34 cellular contexts compared by ENCODE assay signal in the genomic region with DNA sequence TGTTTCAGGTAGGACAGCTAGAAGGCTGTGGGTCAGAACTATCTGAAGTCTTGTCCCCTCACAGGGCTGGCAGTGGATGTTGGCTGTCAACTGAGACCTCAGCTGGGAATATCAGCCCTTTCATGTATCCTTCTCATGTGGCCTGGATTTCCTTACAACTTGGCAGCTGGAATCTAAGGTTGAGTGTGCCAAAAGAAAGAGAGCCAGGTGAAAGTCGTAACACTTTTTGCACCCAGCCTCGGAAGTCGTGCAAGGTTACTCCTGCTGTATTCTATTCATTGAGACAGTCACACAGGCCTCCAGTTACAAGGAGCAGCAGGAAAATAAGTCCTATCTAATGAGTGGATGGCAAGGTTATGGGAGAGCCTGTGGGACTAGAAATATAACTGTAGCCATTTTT. TPM values are rescaled to one million over a fixed set of nuclear protein-coding genes. Genes with fewer than 3 reads are reported as not detected.
"Had no signal": no experiment of that assay in that cellular context is flagged by ENCODE, and none has a peak within 500 bp of the region (broad histone marks: within the 10 kb centered on the region; RNA-seq: fewer than 3 reads in every experiment).

No MANE protein-coding gene starts in this region.

- ATAC-seq: activated CD8-positive, alpha-beta memory T cell treated with anti-CD3 and anti-CD28 coated beads, Interleukin-2, amount 10 ng/mL, durations not matched to agents 7 days and 5 days; activated CD8-positive, alpha-beta T cell treated with anti-CD3 and anti-CD28 coated beads, Interleukin-2, amount 10 ng/mL, durations not matched to agents 7 days and 5 days; activated naive CD8-positive, alpha-beta T cell treated with anti-CD3 and anti-CD28 coated beads, Interleukin-2, amount 50 U/mL, for 24 hours had no signal

- H3K27ac ChIP-seq: cardiac muscle cell, VCaP had no signal

- H3K36me3 ChIP-seq: cardiac muscle cell had no signal

- H3K4me3 Mint-ChIP-seq: activated B cell treated with CpG ODN at 0.5 μM for 24 hours; activated CD4-positive, alpha-beta memory T cell treated with anti-CD3 and anti-CD28 coated beads, Interleukin-2, amount 10 ng/mL, durations not matched to agents 7 days and 5 days; activated CD4-positive, alpha-beta T cell treated with anti-CD3 and anti-CD28 coated beads, Interleukin-2, amount 10 ng/mL, durations not matched to agents 24 days and 14 days; activated CD8-positive, alpha-beta memory T cell treated with anti-CD3 and anti-CD28 coated beads, Interleukin-2, amount 10 ng/mL, durations not matched to agents 7 days and 5 days; activated CD8-positive, alpha-beta T cell treated with anti-CD3 and anti-CD28 coated beads, Interleukin-2, amount 10 ng/mL, durations not matched to agents 7 days and 5 days; activated naive CD4-positive, alpha-beta T cell treated with anti-CD3 and anti-CD28 coated beads, Interleukin-2, amount 10 ng/mL, durations not matched to agents 7 days and 5 days; activated naive CD4-positive, alpha-beta T cell treated with anti-CD3 and anti-CD28 coated beads, Interleukin-2, amount 50 U/mL, for 24 hours; activated naive CD8-positive, alpha-beta T cell; activated naive CD8-positive, alpha-beta T cell treated with anti-CD3 and anti-CD28 coated beads, Interleukin-2, amount 10 ng/mL, durations not matched to agents 7 days and 5 days; activated naive CD8-positive, alpha-beta T cell treated with anti-CD3 and anti-CD28 coated beads, Interleukin-2, amount 50 U/mL, for 24 hours; activated T-cell treated with anti-CD3 and anti-CD28 coated beads, Interleukin-2, amount 50 U/mL, for 24 hours; brain; central memory CD8-positive, alpha-beta T cell; T-helper 1 cell treated with Interleukin-12 subunit alpha and Interleukin-12 subunit beta and Interleukin-4 antibody, amounts not matched to agents 30 μg/mL and 1 μg/mL, for 36 hours; T-helper 2 cell treated with Interferon-gamma antibody and Interleukin-4, amounts not matched to agents 5 μg/mL and 100 μg/mL, for 36 hours had no signal

- H3K27me3 ChIP-seq: cardiac muscle cell had no signal

- DNase-seq: activated B cell treated with CpG ODN at 0.5 μM for 24 hours; activated CD4-positive, alpha-beta memory T cell treated with anti-CD3 and anti-CD28 coated beads, Interleukin-2, amount 10 ng/mL, durations not matched to agents 7 days and 5 days; activated CD4-positive, alpha-beta T cell treated with anti-CD3 and anti-CD28 coated beads for 4 hours; activated CD4-positive, alpha-beta T cell treated with anti-CD3 and anti-CD28 coated beads, Interleukin-2, amount 10 ng/mL, durations not matched to agents 24 days and 14 days; activated CD4-positive, alpha-beta T cell treated with anti-CD3 and anti-CD28 coated beads, Interleukin-2, amount 50 U/mL, for 48 hours; activated CD4-positive, CD25-positive, alpha-beta regulatory T cell treated with anti-CD3 and anti-CD28 coated beads, Interleukin-2, amount 50 U/mL, for 72 hours; activated CD8-positive, alpha-beta memory T cell treated with anti-CD3 and anti-CD28 coated beads for 24 hours; activated CD8-positive, alpha-beta memory T cell treated with anti-CD3 and anti-CD28 coated beads, Interleukin-2, amount 10 ng/mL, durations not matched to agents 7 days and 5 days; activated CD8-positive, alpha-beta memory T cell treated with anti-CD3 and anti-CD28 coated beads, Interleukin-2, amount 50 U/mL, for 48 hours; activated CD8-positive, alpha-beta T cell treated with anti-CD3 and anti-CD28 coated beads, Interleukin-2, amount 10 ng/mL, durations not matched to agents 7 days and 5 days; activated effector memory CD4-positive, alpha-beta T cell treated with Interleukin-2 at 50 U/mL for 16 hours; activated gamma-delta T cell; activated naive CD4-positive, alpha-beta T cell treated with anti-CD3 and anti-CD28 coated beads, Interleukin-2, amount 10 ng/mL, durations not matched to agents 7 days and 5 days; activated naive CD4-positive, alpha-beta T cell treated with Interleukin-2 at 50 U/mL for 16 hours; activated naive CD8-positive, alpha-beta T cell treated with anti-CD3 and anti-CD28 coated beads, Interleukin-2, amount 10 ng/mL, durations not matched to agents 7 days and 5 days; activated naive CD8-positive, alpha-beta T cell treated with anti-CD3 and anti-CD28 coated beads, Interleukin-2, amount 50 U/mL, for 24 hours; activated T-cell treated with anti-CD3 and anti-CD28 coated beads, Interleukin-2, amount 50 U/mL, for 24 hours; activated T-cell treated with anti-CD3 and anti-CD28 coated beads, Interleukin-2, amount 50 U/mL, for 48 hours; aorta; caudate nucleus; cerebellar nuclear complex; T-helper 1 cell; T-helper 2 cell; T-helper 9 cell had no signal

- H3K27ac Mint-ChIP-seq: activated B cell treated with CpG ODN at 0.5 μM for 24 hours; activated CD4-positive, alpha-beta memory T cell treated with anti-CD3 and anti-CD28 coated beads, Interleukin-2, amount 10 ng/mL, durations not matched to agents 7 days and 5 days; activated CD4-positive, alpha-beta T cell treated with anti-CD3 and anti-CD28 coated beads, Interleukin-2, amount 10 ng/mL, durations not matched to agents 24 days and 14 days; activated CD8-positive, alpha-beta memory T cell treated with anti-CD3 and anti-CD28 coated beads, Interleukin-2, amount 10 ng/mL, durations not matched to agents 7 days and 5 days; activated CD8-positive, alpha-beta T cell treated with anti-CD3 and anti-CD28 coated beads, Interleukin-2, amount 10 ng/mL, durations not matched to agents 7 days and 5 days; activated naive CD4-positive, alpha-beta T cell treated with anti-CD3 and anti-CD28 coated beads, Interleukin-2, amount 10 ng/mL, durations not matched to agents 7 days and 5 days; activated naive CD4-positive, alpha-beta T cell treated with anti-CD3 and anti-CD28 coated beads, Interleukin-2, amount 50 U/mL, for 24 hours; activated naive CD8-positive, alpha-beta T cell; activated naive CD8-positive, alpha-beta T cell treated with anti-CD3 and anti-CD28 coated beads, Interleukin-2, amount 10 ng/mL, durations not matched to agents 7 days and 5 days; activated naive CD8-positive, alpha-beta T cell treated with anti-CD3 and anti-CD28 coated beads, Interleukin-2, amount 50 U/mL, for 24 hours; activated T-cell treated with anti-CD3 and anti-CD28 coated beads, Interleukin-2, amount 50 U/mL, for 24 hours; activated T-helper 2 cell treated with anti-CD3 and anti-CD28 coated beads, Interferon-gamma antibody, Interleukin-2, Interleukin-4, amounts not matched to agents 10 μg/mL and 5 μg/mL and 100 μg/mL, durations not matched to agents 14 hours and 24 hours and 36 hours; brain; T-helper 1 cell treated with Interleukin-12 subunit alpha and Interleukin-12 subunit beta and Interleukin-4 antibody, amounts not matched to agents 30 μg/mL and 1 μg/mL, for 36 hours; T-helper 2 cell treated with Interferon-gamma antibody and Interleukin-4, amounts not matched to agents 5 μg/mL and 100 μg/mL, for 36 hours had no signal

- H3K9me3 Mint-ChIP-seq: activated CD4-positive, alpha-beta T cell treated with anti-CD3 and anti-CD28 coated beads, Interleukin-2, amount 10 ng/mL, durations not matched to agents 24 days and 14 days had no signal

- H3K36me3 Mint-ChIP-seq: activated CD8-positive, alpha-beta memory T cell treated with anti-CD3 and anti-CD28 coated beads, Interleukin-2, amount 10 ng/mL, durations not matched to agents 7 days and 5 days; activated naive CD4-positive, alpha-beta T cell treated with anti-CD3 and anti-CD28 coated beads, Interleukin-2, amount 10 ng/mL, durations not matched to agents 7 days and 5 days; activated naive CD4-positive, alpha-beta T cell treated with anti-CD3 and anti-CD28 coated beads, Interleukin-2, amount 50 U/mL, for 24 hours; activated naive CD8-positive, alpha-beta T cell; activated naive CD8-positive, alpha-beta T cell treated with anti-CD3 and anti-CD28 coated beads, Interleukin-2, amount 10 ng/mL, durations not matched to agents 7 days and 5 days; brain had no signal

- H3K27me3 Mint-ChIP-seq: activated B cell treated with CpG ODN at 0.5 μM for 24 hours; activated CD4-positive, alpha-beta memory T cell treated with anti-CD3 and anti-CD28 coated beads, Interleukin-2, amount 10 ng/mL, durations not matched to agents 7 days and 5 days; activated CD4-positive, alpha-beta T cell treated with anti-CD3 and anti-CD28 coated beads, Interleukin-2, amount 10 ng/mL, durations not matched to agents 24 days and 14 days; activated CD8-positive, alpha-beta memory T cell treated with anti-CD3 and anti-CD28 coated beads, Interleukin-2, amount 10 ng/mL, durations not matched to agents 7 days and 5 days; activated naive CD4-positive, alpha-beta T cell treated with anti-CD3 and anti-CD28 coated beads, Interleukin-2, amount 10 ng/mL, durations not matched to agents 7 days and 5 days; activated naive CD4-positive, alpha-beta T cell treated with anti-CD3 and anti-CD28 coated beads, Interleukin-2, amount 50 U/mL, for 24 hours; activated naive CD8-positive, alpha-beta T cell; activated naive CD8-positive, alpha-beta T cell treated with anti-CD3 and anti-CD28 coated beads, Interleukin-2, amount 10 ng/mL, durations not matched to agents 7 days and 5 days; activated naive CD8-positive, alpha-beta T cell treated with anti-CD3 and anti-CD28 coated beads, Interleukin-2, amount 50 U/mL, for 24 hours; activated T-cell treated with anti-CD3 and anti-CD28 coated beads, Interleukin-2, amount 50 U/mL, for 24 hours; brain; central memory CD8-positive, alpha-beta T cell had no signal

- H3K4me1 Mint-ChIP-seq: activated B cell treated with CpG ODN at 0.5 μM for 24 hours; activated CD4-positive, alpha-beta memory T cell treated with anti-CD3 and anti-CD28 coated beads, Interleukin-2, amount 10 ng/mL, durations not matched to agents 7 days and 5 days; activated CD4-positive, alpha-beta T cell treated with anti-CD3 and anti-CD28 coated beads, Interleukin-2, amount 10 ng/mL, durations not matched to agents 24 days and 14 days; activated CD8-positive, alpha-beta memory T cell treated with anti-CD3 and anti-CD28 coated beads, Interleukin-2, amount 10 ng/mL, durations not matched to agents 7 days and 5 days; activated naive CD4-positive, alpha-beta T cell treated with anti-CD3 and anti-CD28 coated beads, Interleukin-2, amount 10 ng/mL, durations not matched to agents 7 days and 5 days; activated naive CD4-positive, alpha-beta T cell treated with anti-CD3 and anti-CD28 coated beads, Interleukin-2, amount 50 U/mL, for 24 hours; activated naive CD8-positive, alpha-beta T cell treated with anti-CD3 and anti-CD28 coated beads, Interleukin-2, amount 10 ng/mL, durations not matched to agents 7 days and 5 days; activated naive CD8-positive, alpha-beta T cell treated with anti-CD3 and anti-CD28 coated beads, Interleukin-2, amount 50 U/mL, for 24 hours; brain; central memory CD8-positive, alpha-beta T cell had no signal

- H3K4me3 ChIP-seq: cardiac muscle cell had no signal

RNA-seq across cellular contexts. Expression of a gene that starts 52.6 kb away (rescaled TPM):
- total RNA-seq: activated B cell treated with CpG ODN at 0.5 μM for 24 hours; activated CD4-positive, alpha-beta memory T cell treated with anti-CD3 and anti-CD28 coated beads, Interleukin-2, amount 10 ng/mL, durations not matched to agents 7 days and 5 days; activated CD4-positive, alpha-beta T cell treated with anti-CD3 and anti-CD28 coated beads, Interleukin-2, amount 10 ng/mL, durations not matched to agents 24 days and 14 days; activated CD8-positive, alpha-beta memory T cell treated with anti-CD3 and anti-CD28 coated beads, Interleukin-2, amount 10 ng/mL, durations not matched to agents 7 days and 5 days; activated CD8-positive, alpha-beta T cell treated with anti-CD3 and anti-CD28 coated beads, Interleukin-2, amount 10 ng/mL, durations not matched to agents 7 days and 5 days; activated naive CD8-positive, alpha-beta T cell treated with anti-CD3 and anti-CD28 coated beads, Interleukin-2, amount 10 ng/mL, durations not matched to agents 7 days and 5 days; activated T-helper 2 cell treated with anti-CD3 and anti-CD28 coated beads, Interferon-gamma antibody, Interleukin-2, Interleukin-4, amounts not matched to agents 10 μg/mL and 5 μg/mL and 100 μg/mL, durations not matched to agents 14 hours and 24 hours and 36 hours; astrocyte had no signal
- polyA plus RNA-seq: aorta had no signal
